29 cellular contexts compared by ENCODE assay signal in genomic region chr4:113157086-113157857, GRCh38.
DNase-seq lines count a peak whose midpoint lies in the region; ATAC-seq and TF ChIP-seq lines count a peak whose summit lies in the region.
"Had no signal": no experiment of that assay in that cellular context is flagged by ENCODE, and none has a peak within 500 bp of the region (broad histone marks: within the 10 kb centered on the region; RNA-seq: fewer than 3 reads in every experiment).

No MANE protein-coding gene starts in this region.

- DNase-seq in DMS53 (lab: John Stamatoyannopoulos, UW) (peak; percentile 8), DMS53 treated with DMSO at 0.1 percent for 48 hours (lab: John Stamatoyannopoulos, UW; ENCODE audit: unreplicated experiment) (no peak), ELR (ENCODE audit: low read depth) (peak; percentile 11), NCI-H69 (lab: John Stamatoyannopoulos, UW) (peak; percentile 74), iPS DF 19.7 (ENCODE audit: low read depth, low spot score) (peak; percentile 30), hepatic stellate cell (ENCODE audit: low spot score) (no peak), PC-9 (no peak), upper lobe of right lung (no peak)
- DNase-seq: 8988T; activated CD4-positive, alpha-beta T cell treated with anti-CD3 and anti-CD28 coated beads, Interleukin-2, amount 50 U/mL, for 4 hours; activated CD4-positive, CD25-positive, alpha-beta regulatory T cell; activated naive CD4-positive, alpha-beta T cell; Calu3; EL; H7; head of caudate nucleus; KG1; lower lobe of right lung; MG63; naive thymus-derived CD8-positive, alpha-beta T cell; NCI-H2227 treated with DMSO at 0.1 percent for 48 hours; NCI-H774; nucleus accumbens; right lobe of liver; stimulated activated CD8-positive, alpha-beta memory T cell treated with anti-CD3 and anti-CD28 coated beads, Interleukin-4, amount 100 ng/mL, for 48 hours; testis had no signal

- no peak overlapping the region for H3K4me2 ChIP-seq in PC-9

- no peak overlapping the region for H3K27ac ChIP-seq in PC-9
- H3K27ac ChIP-seq in upper lobe of right lung, result no peak overlapping the region
- H3K27ac ChIP-seq: lower lobe of right lung, prostate gland, right lobe of liver, RWPE1, testis had no signal

- TF ChIP-seq CTCF in PC-9 (conservative IDR thresholded peaks at IDR 0.05) (no peak), upper lobe of right lung (IDR thresholded peaks at IDR 0.05) (no peak)

- H3K27me3 ChIP-seq in PC-9 (ENCODE audit: insufficient read depth, low read depth), result no peaks in the 10 kb centered on the region
- H3K27me3 ChIP-seq in upper lobe of right lung, result no peaks in the 10 kb centered on the region
- H3K27me3 ChIP-seq: MG63, right lobe of liver, testis had no signal

- H4K20me1 ChIP-seq in PC-9 (ENCODE audit: insufficient read depth), result no peaks in the 10 kb centered on the region

- no peaks in the 10 kb centered on the region for H3K4me1 ChIP-seq in PC-9 (replicated peaks; ENCODE audit: insufficient read depth)
- no peaks in the 10 kb centered on the region for H3K4me1 ChIP-seq in upper lobe of right lung
- H3K4me1 ChIP-seq: lower lobe of right lung, prostate gland, right lobe of liver, testis had no signal

- H3K9me2 ChIP-seq in PC-9 (ENCODE audit: insufficient read depth), result no peaks in the 10 kb centered on the region

- POLR2A ChIA-PET in PC-9 (lab: Charles Lee; ENCODE audit: unreplicated experiment), result interaction anchor here (0.7 kb wide), 1 partner anchor 75 kb away, joined by 5 read pairs; no protein-coding TSS in a partner anchor

- H3K9me3 ChIP-seq in PC-9 (ENCODE audit: insufficient read depth, low read depth), result no peaks in the 10 kb centered on the region
- H3K9me3 ChIP-seq in upper lobe of right lung, result no peaks in the 10 kb centered on the region
- H3K9me3 ChIP-seq: lower lobe of right lung, MG63, prostate gland, right lobe of liver, testis had no signal

- ATAC-seq in upper lobe of right lung, result no peak
- ATAC-seq: esophagus mucosa; lower lobe of right lung; naive thymus-derived CD8-positive, alpha-beta T cell; right lobe of liver had no signal

- no peaks in the 10 kb centered on the region for H3K79me2 ChIP-seq in PC-9 (ENCODE audit: low read depth)

- H3F3A ChIP-seq in PC-9 (ENCODE audit: insufficient read depth, low read depth), result no peaks in the 10 kb centered on the region

- intact Hi-C loops in PC-9 (cut with micrococcal nuclease; ENCODE audit: unreplicated experiment) (no loop called here), upper lobe of right lung (cut with DNase I) (no loop called here)

- H3K4me3 ChIP-seq in PC-9, result no peak overlapping the region
- no peak overlapping the region for H3K4me3 ChIP-seq in upper lobe of right lung
- H3K4me3 ChIP-seq: lower lobe of right lung, MG63, prostate gland, right lobe of liver, testis had no signal

- CTCF ChIA-PET in PC-9 (lab: Charles Lee), result no interaction called here

- no peak overlapping the region for H2AFZ ChIP-seq in PC-9

- BruUV-seq in PC-9 (replicated peaks; lab: Mats Ljungman, UMichigan), result no TSS peak

- H3K36me3 ChIP-seq in PC-9 (ENCODE audit: low read depth) (no peaks in the 10 kb centered on the region), upper lobe of right lung (no peaks in the 10 kb centered on the region)
- H3K36me3 ChIP-seq: lower lobe of right lung, MG63, prostate gland, right lobe of liver had no signal

Comparison
In these comparisons a context has a peak if more than half of its experiments do, and no peak if none do; other contexts are left out.
1. DNase-seq: peak in DMS53 (single experiment), ELR (single experiment), NCI-H69 (single experiment) and iPS DF 19.7 (single experiment); none in DMS53 treated with DMSO at 0.1 percent for 48 hours (single experiment), hepatic stellate cell (single experiment), PC-9 (0 of 2) and upper lobe of right lung (single experiment).